ENCODE assay signal across 8 cellular contexts in the genomic region with DNA sequence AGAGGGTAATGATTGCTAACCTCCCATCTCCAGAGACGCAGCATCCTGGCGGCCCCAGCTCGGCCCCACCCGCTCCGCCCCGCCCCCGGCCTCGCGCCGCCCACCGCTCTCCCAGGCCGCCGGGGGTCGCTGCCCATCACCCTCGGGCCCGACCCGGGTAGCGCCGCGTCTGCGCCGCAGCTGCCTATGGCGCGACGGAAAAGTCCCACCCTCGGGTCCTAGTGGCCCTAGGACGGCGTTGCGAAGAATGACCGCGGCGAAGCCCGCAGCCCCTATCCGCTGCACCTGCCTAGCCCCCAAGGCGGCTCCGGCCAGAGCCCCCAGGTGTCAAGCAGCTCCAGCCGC. TPM values are rescaled to one million over a fixed set of nuclear protein-coding genes. Genes with fewer than 3 reads are reported as not detected.
DNase-seq lines count a peak whose midpoint lies in the region; ATAC-seq and TF ChIP-seq lines count a peak whose summit lies in the region.

No MANE protein-coding gene starts in this region.

- TF ChIP-seq CTCF in SK-N-SH (IDR thresholded peaks at IDR 0.05), result peak; percentile 32
- peak; percentile 43 for TF ChIP-seq CTCF in left ventricle myocardium inferior (IDR thresholded peaks at IDR 0.05; ENCODE audit: borderline replicate concordance)
- TF ChIP-seq CTCF in gastrocnemius medialis (IDR thresholded peaks at IDR 0.05 in 4 of 5, conservative IDR thresholded peaks at IDR 0.05 in 1 of 5), result peak in 2 of 5 experiments; percentile 13 to 37

- no peak for TF ChIP-seq EP300 in SK-N-SH (IDR thresholded peaks at IDR 0.05; ENCODE audit: borderline replicate concordance in 1 of 2, low read depth in 1 of 2, low read length in 1 of 2)

- H3K27ac ChIP-seq in HUES64 (ENCODE audit: low read depth, low read length) (peak overlapping the region; percentile 98), SK-N-SH (ENCODE audit: low read depth in 2 of 2, low read length in 1 of 2) (peak overlapping the region; percentile 93 to 96), left ventricle myocardium inferior (replicated peaks) (peak overlapping the region; percentile 96), gastrocnemius medialis (peak overlapping the region; percentile 90 to 98 (median 94))

- peak overlapping the region; percentile 81 for H3K4me2 ChIP-seq in SK-N-SH

- ATAC-seq in GM21526 (IDR thresholded peaks at IDR 0.05; ENCODE audit: low FRiP score, unreplicated experiment) (peak; percentile 48), gastrocnemius medialis (peak; percentile 52 to 53)

- peak overlapping the region; percentile 93 for H3K9ac ChIP-seq in HUES64 (ENCODE audit: low read depth, low read length)
- H3K9ac ChIP-seq in SK-N-SH, result peak overlapping the region; percentile 94

- peaks cover 8% of the 10 kb centered on the region for H3F3A ChIP-seq in SK-N-SH (replicated peaks; ENCODE audit: insufficient read depth)

- H4K20me1 ChIP-seq in SK-N-SH (ENCODE audit: insufficient read depth), result peaks cover 10% of the 10 kb centered on the region

- H3K9me2 ChIP-seq in SK-N-SH, result no peaks in the 10 kb centered on the region

- TF ChIP-seq RAD21 in SK-N-SH (IDR thresholded peaks at IDR 0.05; ENCODE audit: low read length), result no peak

- H3K4me1 ChIP-seq in HUES64 (ENCODE audit: insufficient read depth, low read length), result peaks cover 4% of the 10 kb centered on the region; the same call in 1 of the 2 replicates
- peaks cover 9 to 14% of the 10 kb centered on the region in 2 experiments for H3K4me1 ChIP-seq in SK-N-SH (ENCODE audit: control insufficient read depth in 1 of 2, insufficient read depth in 2 of 2, low read depth in 1 of 2, low read length in 1 of 2)
- H3K4me1 ChIP-seq in left ventricle myocardium inferior, result peaks cover 79% of the 10 kb centered on the region
- H3K4me1 ChIP-seq in gastrocnemius medialis, result peaks cover 19 to 30% of the 10 kb centered on the region in 2 donors

- H3K4me3 ChIP-seq in HUES64 (ENCODE audit: low read length) (peak overlapping the region; percentile 82), SK-N-SH (ENCODE audit: low read depth in 2 of 2, low read length in 1 of 2) (peak overlapping the region; percentile 87 to 95), left ventricle myocardium inferior (peak overlapping the region; percentile 88), gastrocnemius medialis (peak overlapping the region; percentile 73 to 89 (median 76))

- in situ Hi-C loops in gastrocnemius medialis (cut with MboI; ENCODE audit: low sequenced_read_pairs in 4 of 4), result no loop called here

- peaks cover 93% of the 10 kb centered on the region for H3K79me2 ChIP-seq in SK-N-SH (ENCODE audit: insufficient read depth)

- POLR2A ChIA-PET in SK-N-SH (lab: Yijun Ruan, JAX), result interaction anchor here (0.5 to 1.9 kb wide), 29 partner anchors 9 to 387 kb away, joined by 3 to 12 read pairs (median 4); a partner anchor contains a TSS

- H3K36me3 ChIP-seq in HUES64 (ENCODE audit: insufficient read depth, low read length) (peaks cover 48% of the 10 kb centered on the region), SK-N-SH (replicated peaks in 1 of 2; ENCODE audit: control insufficient read depth in 1 of 2, insufficient read depth in 2 of 2, low read length in 1 of 2) (peaks cover 43 to 48% of the 10 kb centered on the region in 2 experiments), left ventricle myocardium inferior (peaks cover 46% of the 10 kb centered on the region), gastrocnemius medialis (peaks cover 3 to 45% of the 10 kb centered on the region in 2 donors)

- TF ChIP-seq POLR2A in gastrocnemius medialis (IDR thresholded peaks at IDR 0.05), result no peak

- no peak overlapping the region for H2AFZ ChIP-seq in SK-N-SH (ENCODE audit: low read depth)

- no peaks in the 10 kb centered on the region for H3K9me3 ChIP-seq in HUES64 (ENCODE audit: insufficient read depth, low read depth, low read length)
- no peaks in the 10 kb centered on the region for H3K9me3 ChIP-seq in SK-N-SH
- H3K9me3 ChIP-seq in left ventricle myocardium inferior (replicated peaks), result no peaks in the 10 kb centered on the region
- H3K9me3 ChIP-seq in gastrocnemius medialis, result no peaks in the 10 kb centered on the region

- CTCF ChIA-PET in SK-N-SH (lab: Yijun Ruan, JAX), result interaction anchor here (0.7 to 5.1 kb wide), 11 partner anchors 9 to 209 kb away, joined by 3 to 34 read pairs (median 5); a partner anchor contains a TSS

- WGBS in HUES64, result under 1% methylated on average over 37 of the region's 37 CpGs
- WGBS in SK-N-SH (ENCODE audit: low lambda C conversion rate), result 0% methylated on average over 12 of the region's 37 CpGs

- DNase-seq in ELR (ENCODE audit: low read depth) (peak; percentile 75), SK-N-SH (peak; percentile 95), left ventricle myocardium inferior (peak; percentile 63), gastrocnemius medialis (peak in 1 of 2 donors; percentile 34), DMS114 treated with DMSO at 0.1 percent for 48 hours (lab: John Stamatoyannopoulos, UW; ENCODE audit: unreplicated experiment) (no peak)
- peak; percentile 46 for DNase-seq in activated naive CD8-positive, alpha-beta T cell treated with anti-CD3 and anti-CD28 coated beads, Interleukin-2, amount 50 U/mL, for 16 hours (ENCODE audit: low read depth, low spot score)

- intact Hi-C loops in left ventricle myocardium inferior (cut with micrococcal nuclease), result no loop called here
- intact Hi-C loops in gastrocnemius medialis (cut with DNase I; ENCODE audit: low total_unique reads), result loop anchor here (1.0 to 2.0 kb wide), 2 partner anchors 69 to 97 kb away; a partner anchor contains a TSS

- no peaks in the 10 kb centered on the region for H3K27me3 ChIP-seq in HUES64 (ENCODE audit: insufficient read depth, low read length)
- H3K27me3 ChIP-seq in SK-N-SH (ENCODE audit: insufficient read depth), result no peaks in the 10 kb centered on the region
- H3K27me3 ChIP-seq in left ventricle myocardium inferior (ENCODE audit: low read depth), result no peaks in the 10 kb centered on the region
- no peaks in the 10 kb centered on the region for H3K27me3 ChIP-seq in gastrocnemius medialis

TF ChIP-seq in SK-N-SH, 30 proteins besides CTCF, POLR2A, EP300 and RAD21:
- TF ChIP-seq CHD2 (IDR thresholded peaks at IDR 0.05; ENCODE audit: low read length, partially characterized antibody) (no peak), POLR2AphosphoS5 (IDR thresholded peaks at IDR 0.05; ENCODE audit: low read depth, low read length) (peak; percentile 58), SIN3A (IDR thresholded peaks at IDR 0.05; ENCODE audit: borderline replicate concordance, low read depth, low read length) (peak; percentile 9; the same call in 1 of the 2 replicates)
TF ChIP-seq in SK-N-SH: peak in this region for 2.

RNA-seq across cellular contexts. Expression of a gene that starts 0.5 kb away (rescaled TPM):
- polyA plus RNA-seq in HUES64 (2013, experiment 1 of 2), result 74.2 TPM
- 67.8 TPM for polyA plus RNA-seq in HUES64 (2013, experiment 2 of 2)
- 44.0 and 49.4 TPM in 2 replicates for polyA plus RNA-seq in SK-N-SH (2012; rRNA removed)
- polyA plus RNA-seq in SK-N-SH (2012; cell fraction: cytosol; rRNA removed), result 32.0 and 37.2 TPM in 2 replicates
- 133 and 154 TPM in 2 replicates for polyA plus RNA-seq in SK-N-SH (2012; cell fraction: nucleus; rRNA removed)
- total RNA-seq in left ventricle myocardium inferior (39.9 TPM), gastrocnemius medialis (100 to 1,000 TPM in 1 of 4 donors, 10 to 100 TPM in 3; 38.9 to 180 (median 42.5) TPM)

RNA-seq across cellular contexts. Expression of a gene that starts 0.6 kb away (rescaled TPM):
- 48.0 TPM for polyA plus RNA-seq in HUES64 (2013, experiment 1 of 2)
- polyA plus RNA-seq in HUES64 (2013, experiment 2 of 2), result 47.7 TPM
- polyA plus RNA-seq in SK-N-SH (2012; rRNA removed), result 81.7 and 116 TPM in 2 replicates
- polyA plus RNA-seq in SK-N-SH (2012; cell fraction: cytosol; rRNA removed), result 86.1 and 90.7 TPM in 2 replicates
- polyA plus RNA-seq in SK-N-SH (2012; cell fraction: nucleus; rRNA removed), result 61.0 and 62.6 TPM in 2 replicates
- total RNA-seq in left ventricle myocardium inferior (38.1 TPM), gastrocnemius medialis (10 to 100 TPM; 32.1 to 84.4 (median 53.8) TPM)

RNA-seq across cellular contexts. Expression of a gene that starts 36.9 kb away (rescaled TPM):
- polyA plus RNA-seq in HUES64 (2013, experiment 1 of 2), result 27.2 TPM
- 29.4 TPM for polyA plus RNA-seq in HUES64 (2013, experiment 2 of 2)
- 16.8 and 20.6 TPM in 2 replicates for polyA plus RNA-seq in SK-N-SH (2012; rRNA removed)
- polyA plus RNA-seq in SK-N-SH (2012; cell fraction: cytosol; rRNA removed), result 16.1 and 18.2 TPM in 2 replicates
- 10.8 and 11.9 TPM in 2 replicates for polyA plus RNA-seq in SK-N-SH (2012; cell fraction: nucleus; rRNA removed)
- 4.9 TPM for total RNA-seq in left ventricle myocardium inferior
- 1 to 10 TPM; 2.6 to 8.5 (median 5.2) TPM for total RNA-seq in gastrocnemius medialis
